8 cellular contexts compared by ENCODE assay signal in genomic region chr2:189762229-189762550, GRCh38. TPM values are rescaled to one million over a fixed set of nuclear protein-coding genes. Genes with fewer than 3 reads are reported as not detected.
DNase-seq lines count a peak whose midpoint lies in the region; ATAC-seq and TF ChIP-seq lines count a peak whose summit lies in the region.

No MANE protein-coding gene starts in this region.

- CTCF ChIA-PET in CD8-positive, alpha-beta memory T cell (lab: Charles Lee): interaction anchor here (0.7 to 4.9 kb wide), 13 partner anchors 10 to 112 kb away, joined by 3 to 38 read pairs (median 8); partner anchors contain the start of genes ANKAR, ASNSD1, ORMDL1 and PMS1

- no peaks in the 10 kb centered on the region for H3K27me3 Mint-ChIP-seq in CD8-positive, alpha-beta memory T cell

- peak overlapping the region; percentile 83 for H3K27ac ChIP-seq in CD8-positive, alpha-beta memory T cell (ENCODE audit: low read depth, low read length)
- peak overlapping the region; percentile 80 to 92 (median 88) for H3K27ac ChIP-seq in Peyer's patch
- peak overlapping the region; percentile 69 to 74 for H3K27ac ChIP-seq in ovary

- peak overlapping the region; percentile 81 for H3K4me3 ChIP-seq in CD8-positive, alpha-beta memory T cell (ENCODE audit: low read length)
- H3K4me3 ChIP-seq in Peyer's patch: peak overlapping the region; percentile 49 to 75 (median 60)
- H3K4me3 ChIP-seq in epithelial cell of proximal tubule (ENCODE audit: low read depth, low read length): peak overlapping the region; percentile 79
- peak overlapping the region; percentile 70 for H3K4me3 ChIP-seq in ovary

- H3K4me1 ChIP-seq in CD8-positive, alpha-beta memory T cell (ENCODE audit: insufficient read depth, low read length): peaks cover 14% of the 10 kb centered on the region
- H3K4me1 ChIP-seq in Peyer's patch (peaks cover 0 to 8% (median 2%) of the 10 kb centered on the region in 4 donors), ovary (ENCODE audit: insufficient read depth) (no peaks in the 10 kb centered on the region)

- no peaks in the 10 kb centered on the region for H3K36me3 ChIP-seq in CD8-positive, alpha-beta memory T cell (ENCODE audit: insufficient read depth, low read length)
- H3K36me3 ChIP-seq in Peyer's patch (no peaks in the 10 kb centered on the region), ovary (no peaks in the 10 kb centered on the region)

- intact Hi-C loops in ovary (cut with DNase I): no loop called here

- peaks cover 0 to 27% (median 3%) of the 10 kb centered on the region in 3 donors for H3K36me3 Mint-ChIP-seq in CD8-positive, alpha-beta memory T cell

- no peak for DNase-seq in CD8-positive, alpha-beta memory T cell
- DNase-seq in Peyer's patch: no peak
- no peak for DNase-seq in epithelial cell of proximal tubule (ENCODE audit: low read depth)
- DNase-seq in ovary: no peak
- no peak for DNase-seq in putamen (ENCODE audit: low spot score)
- no peak for DNase-seq in HCEC 1CT

- POLR2A ChIA-PET in CD8-positive, alpha-beta memory T cell (lab: Charles Lee): interaction anchor here (0.6 to 3.0 kb wide), 11 partner anchors 22 to 1120 kb away, joined by 3 to 36 read pairs (median 4); partner anchors contain the start of genes ANKAR, INPP1, ORMDL1 and PMS1

- peak overlapping the region; percentile 96 to 100 (median 99) for H3K27ac Mint-ChIP-seq in CD8-positive, alpha-beta memory T cell

- TF ChIP-seq CTCF in Peyer's patch (IDR thresholded peaks at IDR 0.05) (no peak), epithelial cell of proximal tubule (conservative IDR thresholded peaks at IDR 0.05; ENCODE audit: low read depth, low read length) (no peak), ovary (IDR thresholded peaks at IDR 0.05) (no peak)

- TF ChIP-seq POLR2A in Peyer's patch (IDR thresholded peaks at IDR 0.05) (no peak), ovary (IDR thresholded peaks at IDR 0.05) (no peak)

- no peaks in the 10 kb centered on the region for H3K9me3 Mint-ChIP-seq in CD8-positive, alpha-beta memory T cell

- H3K4me1 Mint-ChIP-seq in CD8-positive, alpha-beta memory T cell: peaks cover 10 to 23% (median 18%) of the 10 kb centered on the region in 3 donors

- no peak for TF ChIP-seq EP300 in ovary (IDR thresholded peaks at IDR 0.05)

- H3K9me3 ChIP-seq in CD8-positive, alpha-beta memory T cell (ENCODE audit: low read length): no peaks in the 10 kb centered on the region
- H3K9me3 ChIP-seq in Peyer's patch (no peaks in the 10 kb centered on the region), ovary (no peaks in the 10 kb centered on the region)

- ATAC-seq in GM21786 (IDR thresholded peaks at IDR 0.05; ENCODE audit: unreplicated experiment) (no peak), GM21447 (IDR thresholded peaks at IDR 0.05; ENCODE audit: unreplicated experiment) (no peak)

- no peaks in the 10 kb centered on the region for H3K27me3 ChIP-seq in CD8-positive, alpha-beta memory T cell (ENCODE audit: insufficient read depth, low read length, poor library complexity, severe bottlenecking)
- H3K27me3 ChIP-seq in Peyer's patch (no peaks in the 10 kb centered on the region), ovary (no peaks in the 10 kb centered on the region)

- peak overlapping the region; percentile 94 to 100 (median 96) for H3K4me3 Mint-ChIP-seq in CD8-positive, alpha-beta memory T cell

- 0 to 2% (median 1%) methylated on average over 7 of the region's 7 CpGs for WGBS in ovary, 3 donors

RNA-seq across cellular contexts. Expression of gene OSGEPL1, which starts 0.4 kb away (rescaled TPM):
- 10 to 100 TPM; 12.5 to 13.7 TPM for total RNA-seq in CD8-positive, alpha-beta memory T cell
- 10.3 TPM for polyA plus RNA-seq in CD8-positive, alpha-beta memory T cell
- total RNA-seq in Peyer's patch (1 to 10 TPM; 3.0 to 9.9 (median 4.3) TPM), epithelial cell of proximal tubule (7.8 and 11.4 TPM in 2 replicates), ovary (10 to 100 TPM in 1 of 7 donors, 1 to 10 TPM in 6; 4.7 to 10.6 (median 8.5) TPM)
- 1 to 10 TPM; 6.2 to 9.7 TPM for polyA plus RNA-seq in ovary

RNA-seq across cellular contexts. Expression of gene ORMDL1, which starts 21.9 kb away (rescaled TPM):
- total RNA-seq in CD8-positive, alpha-beta memory T cell: 10 to 100 TPM; 88.4 to 89.5 TPM
- 100 TPM for polyA plus RNA-seq in CD8-positive, alpha-beta memory T cell
- total RNA-seq in Peyer's patch: 100 to 1,000 TPM in 1 of 4 donors, 10 to 100 TPM in 3; 73.4 to 102 (median 87.6) TPM
- total RNA-seq in epithelial cell of proximal tubule: 51.3 and 60.0 TPM in 2 replicates
- total RNA-seq in ovary: 10 to 100 TPM; 34.8 to 55.4 (median 48.7) TPM
- 10 to 100 TPM; 43.6 to 70.7 TPM for polyA plus RNA-seq in ovary

RNA-seq across cellular contexts. Expression of gene PMS1, which starts 22.1 kb away (rescaled TPM):
- total RNA-seq in CD8-positive, alpha-beta memory T cell: 10 to 100 TPM; 42.8 to 45.0 TPM
- polyA plus RNA-seq in CD8-positive, alpha-beta memory T cell: 20.7 TPM
- total RNA-seq in Peyer's patch (10 to 100 TPM; 13.6 to 47.0 (median 14.5) TPM), epithelial cell of proximal tubule (13.6 and 15.5 TPM in 2 replicates), ovary (10 to 100 TPM; 17.3 to 37.0 (median 25.9) TPM)
- polyA plus RNA-seq in ovary: 10 to 100 TPM in 1 of 2 donors, 1 to 10 TPM in 1; 9.0 to 12.2 TPM
